Comparison of ENCODE assay signal across 6 cellular contexts in the genomic region with DNA sequence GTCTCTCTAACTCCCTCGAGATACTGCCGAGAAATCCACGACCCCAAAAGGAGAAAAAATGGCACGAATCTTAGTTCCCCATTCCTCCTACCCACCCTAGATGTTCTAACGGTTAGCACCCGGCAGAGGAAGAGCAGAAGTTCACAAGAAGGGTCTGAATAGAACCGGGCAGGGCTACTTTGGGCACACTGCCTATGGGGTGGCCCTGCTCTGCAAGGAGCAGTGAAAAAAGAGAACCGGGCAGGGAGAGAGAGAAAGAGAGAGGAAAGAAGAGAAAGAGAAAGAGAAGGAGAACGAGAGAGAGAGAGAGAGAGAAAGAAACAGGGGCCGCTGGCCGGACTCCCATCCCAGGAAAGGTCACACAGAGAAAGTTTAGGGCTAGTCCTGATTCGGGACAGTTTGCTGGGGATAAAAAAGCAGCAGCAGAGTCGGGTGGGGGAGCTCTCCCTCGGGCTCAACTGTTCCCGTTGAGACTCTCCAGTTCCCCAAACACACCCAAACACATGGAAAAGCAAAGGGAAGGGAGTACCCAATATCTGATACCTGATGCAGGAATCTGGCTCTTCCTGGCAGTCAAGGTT. TPM values are rescaled to one million over a fixed set of nuclear protein-coding genes. Genes with fewer than 3 reads are reported as not detected.
DNase-seq lines count a peak whose midpoint lies in the region; ATAC-seq lines count a peak whose summit lies in the region.

No MANE protein-coding gene starts in this region.

- H3K4me1 ChIP-seq in mononuclear cell (ENCODE audit: insufficient read depth, low read length) = peaks cover 35% of the 10 kb centered on the region

- H3K27me3 Mint-ChIP-seq in activated naive CD8-positive, alpha-beta T cell treated with anti-CD3 and anti-CD28 coated beads, Interleukin-2, amount 10 ng/mL, durations not matched to agents 7 days and 5 days = no peaks in the 10 kb centered on the region

- H3K9me3 Mint-ChIP-seq in activated naive CD8-positive, alpha-beta T cell treated with anti-CD3 and anti-CD28 coated beads, Interleukin-2, amount 10 ng/mL, durations not matched to agents 7 days and 5 days = no peaks in the 10 kb centered on the region

- peak overlapping the region; percentile 98 for H3K27ac Mint-ChIP-seq in activated naive CD8-positive, alpha-beta T cell treated with anti-CD3 and anti-CD28 coated beads, Interleukin-2, amount 10 ng/mL, durations not matched to agents 7 days and 5 days

- no peaks in the 10 kb centered on the region for H3K27me3 ChIP-seq in mononuclear cell (ENCODE audit: insufficient read depth, low read length)

- POLR2A ChIA-PET in activated naive CD8-positive, alpha-beta T cell treated with anti-CD3 and anti-CD28 coated beads, Interleukin-2, amount 10 ng/mL, durations not matched to agents 7 days and 5 days (lab: Charles Lee) = interaction anchor here (0.7 to 1.7 kb wide), 3 partner anchors 9 to 1955 kb away, joined by 3 to 11 read pairs (median 6); a partner anchor contains a TSS

- H3K9me3 ChIP-seq in mononuclear cell (ENCODE audit: low read depth, low read length) = no peaks in the 10 kb centered on the region

- no peak for DNase-seq in activated naive CD8-positive, alpha-beta T cell treated with anti-CD3 and anti-CD28 coated beads, Interleukin-2, amount 10 ng/mL, durations not matched to agents 7 days and 5 days
- DNase-seq in T1000 (lab: John Stamatoyannopoulos, UW) = no peak
- DNase-seq in retina = no peak

- peak overlapping the region; percentile 74 for H3K4me3 ChIP-seq in mononuclear cell (ENCODE audit: low read length)

- H3K36me3 Mint-ChIP-seq in activated naive CD8-positive, alpha-beta T cell treated with anti-CD3 and anti-CD28 coated beads, Interleukin-2, amount 10 ng/mL, durations not matched to agents 7 days and 5 days = peaks cover 12% of the 10 kb centered on the region

- H3K4me1 Mint-ChIP-seq in activated naive CD8-positive, alpha-beta T cell treated with anti-CD3 and anti-CD28 coated beads, Interleukin-2, amount 10 ng/mL, durations not matched to agents 7 days and 5 days = peaks cover 18% of the 10 kb centered on the region

- ATAC-seq in HG03439 (IDR thresholded peaks at IDR 0.05; ENCODE audit: unreplicated experiment) = peak; percentile 1
- no peak for ATAC-seq in activated naive CD8-positive, alpha-beta T cell treated with anti-CD3 and anti-CD28 coated beads, Interleukin-2, amount 10 ng/mL, durations not matched to agents 7 days and 5 days (ENCODE audit: low read depth)
- ATAC-seq in HG03039 (IDR thresholded peaks at IDR 0.05; ENCODE audit: unreplicated experiment) = no peak

- peak overlapping the region; percentile 98 for H3K4me3 Mint-ChIP-seq in activated naive CD8-positive, alpha-beta T cell treated with anti-CD3 and anti-CD28 coated beads, Interleukin-2, amount 10 ng/mL, durations not matched to agents 7 days and 5 days

RNA-seq across cellular contexts. Expression of a gene that starts 0.5 kb away (rescaled TPM):
- total RNA-seq in activated naive CD8-positive, alpha-beta T cell treated with anti-CD3 and anti-CD28 coated beads, Interleukin-2, amount 10 ng/mL, durations not matched to agents 7 days and 5 days = 10 to 100 TPM; 27.7 to 32.5 TPM
- 33.2 TPM for total RNA-seq in mononuclear cell

RNA-seq across cellular contexts. Expression of a gene that starts 0.8 kb away (rescaled TPM):
- 10 to 100 TPM; 36.9 to 41.1 TPM for total RNA-seq in activated naive CD8-positive, alpha-beta T cell treated with anti-CD3 and anti-CD28 coated beads, Interleukin-2, amount 10 ng/mL, durations not matched to agents 7 days and 5 days
- total RNA-seq in mononuclear cell = 75.5 TPM

RNA-seq across cellular contexts. Expression of a gene that starts 16.4 kb away (rescaled TPM):
- total RNA-seq in activated naive CD8-positive, alpha-beta T cell treated with anti-CD3 and anti-CD28 coated beads, Interleukin-2, amount 10 ng/mL, durations not matched to agents 7 days and 5 days = 100 to 1,000 TPM; 271 to 325 TPM
- total RNA-seq in mononuclear cell = 245 TPM

RNA-seq across cellular contexts. Expression of a gene that starts 21.3 kb away (rescaled TPM):
- 1 to 10 TPM in 1 of 2 experiments, under 1 TPM in 1; 0.48 to 1.1 TPM for total RNA-seq in activated naive CD8-positive, alpha-beta T cell treated with anti-CD3 and anti-CD28 coated beads, Interleukin-2, amount 10 ng/mL, durations not matched to agents 7 days and 5 days
- total RNA-seq in mononuclear cell = 33.1 TPM

RNA-seq across cellular contexts. Expression of a gene that starts 58.7 kb away (rescaled TPM):
- 10 to 100 TPM; 13.5 to 14.5 TPM for total RNA-seq in activated naive CD8-positive, alpha-beta T cell treated with anti-CD3 and anti-CD28 coated beads, Interleukin-2, amount 10 ng/mL, durations not matched to agents 7 days and 5 days
- 1.8 TPM for total RNA-seq in mononuclear cell
